In the genomic region with DNA sequence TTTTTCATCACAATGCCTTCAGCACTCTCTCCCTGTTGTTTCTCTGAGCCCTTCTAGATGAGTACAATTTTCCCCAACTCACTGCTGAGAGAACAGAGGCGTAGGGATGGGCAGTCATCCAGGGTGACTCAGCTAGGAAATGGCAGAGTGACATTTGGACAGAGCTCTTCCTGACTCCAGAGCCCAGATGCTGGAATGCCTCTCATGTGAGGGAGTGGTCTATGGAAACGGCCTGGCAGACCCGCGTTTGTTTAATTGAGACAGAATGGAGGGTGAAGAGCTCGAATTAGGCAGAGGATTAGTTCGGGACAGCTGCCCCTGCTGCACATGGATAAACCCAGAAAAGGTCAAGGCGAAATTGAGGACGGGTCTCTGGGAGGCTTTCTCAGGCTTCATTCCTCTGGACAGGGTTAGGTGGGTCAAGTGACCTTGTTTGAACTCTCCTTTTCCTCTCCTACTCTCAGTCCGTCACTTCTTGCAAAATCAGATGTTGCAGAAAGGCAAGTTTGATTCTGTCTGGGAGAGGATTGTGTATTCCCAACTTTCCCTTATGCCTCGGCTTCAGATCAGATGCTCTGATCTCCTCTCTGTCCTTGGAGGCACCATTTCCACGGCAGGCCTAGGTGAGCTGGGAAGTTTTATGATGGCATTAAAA, we compare ENCODE assay signal across 10 cellular contexts. TPM values are rescaled to one million over a fixed set of nuclear protein-coding genes. Genes with fewer than 3 reads are reported as not detected.
A peak's percentile ranks its signal among the peaks of the same experiment; 100 is the strongest.
DNase-seq lines count a peak whose midpoint lies in the region; ATAC-seq, FAIRE-seq and TF ChIP-seq lines count a peak whose summit lies in the region.
"Had no signal": no experiment of that assay in that cellular context is flagged by ENCODE, and none has a peak within 500 bp of the region (broad histone marks: within the 10 kb centered on the region; RNA-seq: fewer than 3 reads in every experiment).

No MANE protein-coding gene starts in this region.

- no peak overlapping the region for H3K18ac ChIP-seq in mesenchymal stem cell (ENCODE audit: low read depth in 1 of 2, low read length in 2 of 2)

- no peak overlapping the region for H2BK12ac ChIP-seq in mesenchymal stem cell (ENCODE audit: low read length in 2 of 2)

- H3K4ac ChIP-seq in mesenchymal stem cell (ENCODE audit: low read depth in 1 of 2, low read length in 2 of 2) = no peak overlapping the region

- no peak overlapping the region for H3K27ac Mint-ChIP-seq in activated T-helper 17 cell treated with anti-CD3 and anti-CD28 coated beads, Interleukin-2, amount 50 U/mL, for 72 hours
- H3K27ac Mint-ChIP-seq in Caco-2 (ENCODE audit: unreplicated experiment) = no peak overlapping the region
- H3K27ac Mint-ChIP-seq: stimulated activated naive CD8-positive, alpha-beta T cell treated with anti-CD3 and anti-CD28 coated beads, Interleukin-15, Interleukin-2, amounts not matched to agents 100 ng/mL and 50 ng/mL, for 24 hours had no signal

- no peaks in the 10 kb centered on the region for H3K9me1 ChIP-seq in endothelial cell of umbilical vein (replicated peaks; ENCODE audit: control insufficient read depth, extremely low read depth, insufficient read depth, low read length)

- H3K79me1 ChIP-seq in mesenchymal stem cell (replicated peaks; ENCODE audit: low read length, poor library complexity, severe bottlenecking) = no peaks in the 10 kb centered on the region

- peaks cover 2 to 3% of the 10 kb centered on the region in 2 experiments for H3K27me3 ChIP-seq in endothelial cell of umbilical vein (ENCODE audit: control insufficient read depth in 2 of 2, insufficient read depth in 2 of 2, low read length in 2 of 2)
- peaks cover 36 to 62% of the 10 kb centered on the region in 2 experiments for H3K27me3 ChIP-seq in mesenchymal stem cell (ENCODE audit: control insufficient read depth in 1 of 2, insufficient read depth in 1 of 2, low read length in 2 of 2)
- H3K27me3 ChIP-seq in Caco-2 (replicated peaks; ENCODE audit: control insufficient read depth, insufficient read depth, low read length) = peaks cover 1% of the 10 kb centered on the region; the same call in 1 of the 2 replicates

- POLR2A ChIA-PET in endothelial cell of umbilical vein (lab: Charles Lee) = interaction anchor here (0.7 to 1.1 kb wide), 3 partner anchors 31 to 163 kb away, joined by 3 to 5 read pairs (median 4); a partner anchor contains a TSS
- POLR2A ChIA-PET in Caco-2 (lab: Charles Lee) = no interaction called here

- H3K4me1 Mint-ChIP-seq in activated T-helper 17 cell treated with anti-CD3 and anti-CD28 coated beads, Interleukin-2, amount 50 U/mL, for 72 hours = peaks cover 4% of the 10 kb centered on the region
- H3K4me1 Mint-ChIP-seq in Caco-2 (ENCODE audit: low read depth, unreplicated experiment) = no peaks in the 10 kb centered on the region

- no peaks in the 10 kb centered on the region for H3K36me3 ChIP-seq in endothelial cell of umbilical vein (ENCODE audit: control insufficient read depth in 2 of 2, extremely low read depth in 1 of 2, insufficient read depth in 2 of 2, low read length in 2 of 2)
- H3K36me3 ChIP-seq in mesenchymal stem cell (ENCODE audit: control insufficient read depth in 1 of 2, insufficient read depth in 2 of 2, low read depth in 1 of 2, low read length in 2 of 2) = no peaks in the 10 kb centered on the region
- no peaks in the 10 kb centered on the region for H3K36me3 ChIP-seq in Caco-2 (ENCODE audit: control insufficient read depth, insufficient read depth, low read length)

- no peak for TF ChIP-seq CTCF in endothelial cell of umbilical vein (IDR thresholded peaks at IDR 0.05; ENCODE audit: extremely low read depth in 1 of 2, insufficient read depth in 1 of 2, low read depth in 1 of 2, low read length in 2 of 2)
- no peak for TF ChIP-seq CTCF in GM13976 (IDR thresholded peaks at IDR 0.05; ENCODE audit: borderline replicate concordance, control extremely low read depth, extremely low read depth, insufficient read depth, missing control alignments)
- TF ChIP-seq CTCF in Caco-2 (IDR thresholded peaks at IDR 0.05; ENCODE audit: insufficient read depth in 1 of 2, low read depth in 1 of 2, low read length in 1 of 2, severe bottlenecking in 1 of 2, unreplicated experiment in 1 of 2) = no peak

- DNase-seq in AG08395 (ENCODE audit: low spot score) (peak; percentile 95), NCI-H446 (lab: John Stamatoyannopoulos, UW) (peak; percentile 95 to 97), endothelial cell of umbilical vein (ENCODE audit: low read depth, low spot score) (peak; percentile 98), mesenchymal stem cell (peak; percentile 77), GM13976 (ENCODE audit: low spot score) (no peak), retina (no peak), Caco-2 (no peak)
- DNase-seq: NCI-H748 treated with DMSO at 0.1 percent for 48 hours had no signal

- H2BK120ac ChIP-seq in mesenchymal stem cell (ENCODE audit: low read depth, low read length) = no peak overlapping the region

- TF ChIP-seq POLR2A in endothelial cell of umbilical vein (IDR thresholded peaks at IDR 0.05; ENCODE audit: low read depth, low read length) = no peak

- CTCF ChIA-PET in endothelial cell of umbilical vein (lab: Charles Lee) (interaction anchor here (1.0 to 2.4 kb wide), 10 partner anchors 11 to 89 kb away, joined by 3 to 17 read pairs (median 5); no protein-coding TSS in a partner anchor), Caco-2 (lab: Charles Lee) (no interaction called here)

- in situ Hi-C loops in GM13976 (cut with MboI; ENCODE audit: low sequenced_read_pairs, unreplicated experiment) = no loop called here

- H4K91ac ChIP-seq in mesenchymal stem cell (ENCODE audit: low read length) = no peak overlapping the region

- H3K27ac ChIP-seq in endothelial cell of umbilical vein (ENCODE audit: insufficient read depth, low read depth, low read length) (peak overlapping the region; percentile 19), mesenchymal stem cell (ENCODE audit: low read length, poor library complexity, severe bottlenecking) (no peak overlapping the region)

- no peak overlapping the region for H3K23ac ChIP-seq in mesenchymal stem cell (ENCODE audit: low read length in 2 of 2)

- no peaks in the 10 kb centered on the region for H3K9me3 Mint-ChIP-seq in activated T-helper 17 cell treated with anti-CD3 and anti-CD28 coated beads, Interleukin-2, amount 50 U/mL, for 72 hours
- H3K9me3 Mint-ChIP-seq in Caco-2 (ENCODE audit: unreplicated experiment) = no peaks in the 10 kb centered on the region
- H3K9me3 Mint-ChIP-seq: stimulated activated naive CD8-positive, alpha-beta T cell treated with anti-CD3 and anti-CD28 coated beads, Interleukin-15, Interleukin-2, amounts not matched to agents 100 ng/mL and 50 ng/mL, for 24 hours had no signal

- H2BK15ac ChIP-seq in mesenchymal stem cell (ENCODE audit: low read depth, poor library complexity, severe bottlenecking) = no peak overlapping the region

- H4K20me1 ChIP-seq in endothelial cell of umbilical vein (replicated peaks; ENCODE audit: control insufficient read depth, extremely low read depth, insufficient read depth, low read length) = no peaks in the 10 kb centered on the region

- H2BK5ac ChIP-seq in mesenchymal stem cell (ENCODE audit: low read depth, low read length, poor library complexity, severe bottlenecking) = no peak overlapping the region

- no peak overlapping the region for H3K9ac ChIP-seq in endothelial cell of umbilical vein (replicated peaks; ENCODE audit: extremely low read depth, insufficient read depth, low read length)
- H3K9ac ChIP-seq in mesenchymal stem cell (ENCODE audit: low read length) = no peak overlapping the region

- no peaks in the 10 kb centered on the region for H3K36me3 Mint-ChIP-seq in activated T-helper 17 cell treated with anti-CD3 and anti-CD28 coated beads, Interleukin-2, amount 50 U/mL, for 72 hours (ENCODE audit: low read depth)
- no peaks in the 10 kb centered on the region for H3K36me3 Mint-ChIP-seq in Caco-2 (ENCODE audit: insufficient read depth, unreplicated experiment)

- H3K4me2 ChIP-seq in endothelial cell of umbilical vein (ENCODE audit: insufficient read depth, low read length) (peak overlapping the region; percentile 62), mesenchymal stem cell (ENCODE audit: low read length, poor library complexity, severe bottlenecking) (no peak overlapping the region)

- no peak for ATAC-seq in activated T-helper 17 cell treated with anti-CD3 and anti-CD28 coated beads, Interleukin-2, amount 50 U/mL, for 72 hours (replicated peaks)

- FAIRE-seq in endothelial cell of umbilical vein (lab: Jason Lieb, UNC) = peak; percentile 100

- H3K4me3 ChIP-seq in endothelial cell of umbilical vein (replicated peaks in 1 of 3; ENCODE audit: insufficient read depth in 1 of 3, low read depth in 1 of 3, low read length in 3 of 3) = no peak overlapping the region
- H3K4me3 ChIP-seq in mesenchymal stem cell (ENCODE audit: insufficient read depth in 1 of 2, low read depth in 1 of 2, low read length in 2 of 2) = peak overlapping the region in 1 of 2 experiments; percentile 5
- no peak overlapping the region for H3K4me3 ChIP-seq in Caco-2 (ENCODE audit: low read depth, low read length)

- BruUV-seq in endothelial cell of umbilical vein (replicated peaks; lab: Mats Ljungman, UMichigan) (no TSS peak), Caco-2 (replicated peaks; lab: Mats Ljungman, UMichigan) (no TSS peak)

- no peak overlapping the region for H3K14ac ChIP-seq in mesenchymal stem cell (ENCODE audit: low read length in 2 of 2)

- H3K79me2 ChIP-seq in endothelial cell of umbilical vein (ENCODE audit: control insufficient read depth, insufficient read depth, low read length) = no peaks in the 10 kb centered on the region

- peaks cover 18% of the 10 kb centered on the region for H3K4me1 ChIP-seq in endothelial cell of umbilical vein (ENCODE audit: control insufficient read depth, extremely low read depth, insufficient read depth, low read length)
- H3K4me1 ChIP-seq in mesenchymal stem cell (ENCODE audit: control insufficient read depth, insufficient read depth, low read depth, low read length) = no peaks in the 10 kb centered on the region
- no peaks in the 10 kb centered on the region for H3K4me1 ChIP-seq in Caco-2

- no peak overlapping the region for H3K4me3 Mint-ChIP-seq in activated T-helper 17 cell treated with anti-CD3 and anti-CD28 coated beads, Interleukin-2, amount 50 U/mL, for 72 hours
- no peak overlapping the region for H3K4me3 Mint-ChIP-seq in Caco-2 (ENCODE audit: unreplicated experiment)
- H3K4me3 Mint-ChIP-seq: stimulated activated naive CD8-positive, alpha-beta T cell treated with anti-CD3 and anti-CD28 coated beads, Interleukin-15, Interleukin-2, amounts not matched to agents 100 ng/mL and 50 ng/mL, for 24 hours had no signal

- H3K9me3 ChIP-seq in endothelial cell of umbilical vein (replicated peaks; ENCODE audit: control insufficient read depth, insufficient read depth, low read length) (no peaks in the 10 kb centered on the region), mesenchymal stem cell (ENCODE audit: control insufficient read depth, low read length) (peaks cover 4% of the 10 kb centered on the region), Caco-2 (no peaks in the 10 kb centered on the region)

- intact Hi-C loops in endothelial cell of umbilical vein (cut with micrococcal nuclease) (loop anchor here (1.0 to 2.0 kb wide), 3 partner anchors 29 to 42 kb away; no protein-coding TSS in a partner anchor), Caco-2 (cut with micrococcal nuclease; ENCODE audit: unreplicated experiment) (no loop called here)

- H4K8ac ChIP-seq in mesenchymal stem cell (ENCODE audit: low read length) = no peak overlapping the region

- H2AK5ac ChIP-seq in mesenchymal stem cell (ENCODE audit: low read length, severe bottlenecking) = no peak overlapping the region

- 38% methylated on average over 11 of the region's 11 CpGs for WGBS in mesenchymal stem cell

- H3K27me3 Mint-ChIP-seq in activated T-helper 17 cell treated with anti-CD3 and anti-CD28 coated beads, Interleukin-2, amount 50 U/mL, for 72 hours = peaks cover 60% of the 10 kb centered on the region
- H3K27me3 Mint-ChIP-seq in Caco-2 (ENCODE audit: insufficient read depth, unreplicated experiment) = peaks cover 16% of the 10 kb centered on the region

- dilution Hi-C loops in endothelial cell of umbilical vein (cut with MboI; ENCODE audit: extremely low pct_ligation_motif_present, low sequenced_read_pairs) = no loop called here

- H2AFZ ChIP-seq in endothelial cell of umbilical vein (ENCODE audit: low read depth, low read length) (peak overlapping the region; percentile 15), mesenchymal stem cell (ENCODE audit: low read depth, low read length) (peak overlapping the region; percentile 20)

RNA-seq across cellular contexts. Expression of a gene that starts 7.6 kb away (rescaled TPM):
- total RNA-seq in endothelial cell of umbilical vein = 62.4 and 66.8 TPM in 2 replicates
- 44.6 and 60.4 TPM in 2 replicates for polyA plus RNA-seq in endothelial cell of umbilical vein
- polyA plus RNA-seq in endothelial cell of umbilical vein (2011; cell fraction: cytosol; rRNA removed) = 48.2 and 48.3 TPM in 2 replicates
- polyA plus RNA-seq in endothelial cell of umbilical vein (2011; cell fraction: nucleus; rRNA removed) = 49.5 and 75.6 TPM in 2 replicates
- 24.0 and 24.3 TPM in 2 replicates for polyA plus RNA-seq in endothelial cell of umbilical vein (2012)
- polyA minus RNA-seq in endothelial cell of umbilical vein = 33.5 and 46.5 TPM in 2 replicates
- not detected for polyA minus RNA-seq in endothelial cell of umbilical vein (2011; cell fraction: cytosol; rRNA and poly(A)+ RNA removed)
- polyA minus RNA-seq in endothelial cell of umbilical vein (2011; cell fraction: nucleus; rRNA and poly(A)+ RNA removed) = 36.7 and 37.0 TPM in 2 replicates
- polyA plus RNA-seq in mesenchymal stem cell (2013, experiment 1 of 2) = 0.26 TPM
- polyA plus RNA-seq in mesenchymal stem cell (2013, experiment 2 of 2) = 0.34 TPM
- total RNA-seq in activated T-helper 17 cell treated with anti-CD3 and anti-CD28 coated beads, Interleukin-2, amount 50 U/mL, for 72 hours = not detected
- total RNA-seq in Caco-2 (2022) = 0.29 TPM in 1 of 2 replicates, not detected in the other

Comparison
In these comparisons a context has a peak if more than half of its experiments do, and no peak if none do; other contexts are left out.
1. DNase-seq: peak in AG08395 (single experiment), NCI-H446 (2 of 2), endothelial cell of umbilical vein (single experiment) and mesenchymal stem cell (single experiment); none in GM13976 (single experiment), retina (single experiment) and Caco-2 (0 of 2).
2. RNA of a gene that starts 7.6 kb away (total RNA-seq): 62.4 to 66.8 TPM in endothelial cell of umbilical vein; 0.29 TPM in Caco-2 and not detected in activated T-helper 17 cell treated with anti-CD3 and anti-CD28 coated beads, Interleukin-2, amount 50 U/mL, for 72 hours; every median in the first group is over 10 times any median in the second.